ENCODE assay signal across 9 cellular contexts in the genomic region with DNA sequence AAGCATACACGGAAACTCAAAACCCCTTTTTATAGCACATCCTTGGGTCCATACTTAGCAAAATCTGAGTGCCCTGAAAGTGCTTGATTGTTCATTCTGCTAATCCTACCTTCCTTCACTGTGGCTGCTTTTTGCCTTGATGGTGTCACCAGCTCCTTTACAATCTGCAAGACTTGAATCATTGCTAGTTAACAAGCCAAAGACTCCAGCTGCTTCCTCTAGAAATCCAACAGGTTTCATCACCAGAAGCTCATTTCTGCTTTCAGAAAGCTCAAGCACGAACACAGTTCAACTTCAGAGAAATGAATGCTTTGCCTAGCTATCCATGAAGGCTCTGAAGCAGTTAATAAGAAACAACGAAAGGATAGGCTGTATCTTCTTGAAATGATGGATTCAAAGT.
A peak's percentile ranks its signal among the peaks of the same experiment; 100 is the strongest.
DNase-seq lines count a peak whose midpoint lies in the region; ATAC-seq lines count a peak whose summit lies in the region.
"Had no signal": no experiment of that assay in that cellular context is flagged by ENCODE, and none has a peak within 500 bp of the region (broad histone marks: within the 10 kb centered on the region; RNA-seq: fewer than 3 reads in every experiment).

No MANE protein-coding gene starts in this region.

- peak; percentile 68 for ATAC-seq in GM19351 (IDR thresholded peaks at IDR 0.05; ENCODE audit: unreplicated experiment)
- peak; percentile 53 for ATAC-seq in HG03571 (IDR thresholded peaks at IDR 0.05; ENCODE audit: unreplicated experiment)

- peak; percentile 19 for DNase-seq in ACHN
- DNase-seq in fibroblast of gingiva (ENCODE audit: low read depth), result peak; percentile 37
- no peak for DNase-seq in D341Med (ENCODE audit: low spot score)
- DNase-seq in activated T-cell treated with anti-CD3 and anti-CD28 coated beads, Interleukin-2, amount 50 U/mL, for 48 hours, result no peak
- no peak for DNase-seq in ecto neural progenitor cell (ENCODE audit: low spot score)
- no peak for DNase-seq in T-helper 1 cell
- DNase-seq: CD4-positive, CD25-positive, alpha-beta regulatory T cell had no signal

- in situ Hi-C loops in ACHN (cut with HindIII; ENCODE audit: low pct_ligation_motif_present, low pct_unique_long_range_greater_than_20kb, low sequenced_read_pairs), result no loop called here

Comparison
In these comparisons a context has a peak if more than half of its experiments do, and no peak if none do; other contexts are left out.
1. DNase-seq: peak in ACHN (single experiment) and fibroblast of gingiva (single experiment); none in D341Med (single experiment), activated T-cell treated with anti-CD3 and anti-CD28 coated beads, Interleukin-2, amount 50 U/mL, for 48 hours (0 of 2), ecto neural progenitor cell (single experiment) and T-helper 1 cell (0 of 5).